Comparison of ENCODE assay signal across 28 cellular contexts in genomic region chr18:77872166-77872565, GRCh38.
"Had no signal": no experiment of that assay in that cellular context is flagged by ENCODE, and none has a peak within 500 bp of the region (broad histone marks: within the 10 kb centered on the region; RNA-seq: fewer than 3 reads in every experiment).

No MANE protein-coding gene starts in this region.

- H3K4me3 Mint-ChIP-seq: stimulated activated effector memory CD8-positive, alpha-beta T cell treated with anti-CD3 and anti-CD28 coated beads, Interleukin-12 subunit alpha, Interleukin-12 subunit beta, amount 100 ng/mL, for 72 hours; stimulated activated memory B cell treated with anti-CD40 and anti-IgM and Interleukin-4, amounts not matched to agents 10 μg/mL and 1 μg/mL and 100 μg/mL, for 72 hours; stimulated activated naive B cell treated with anti-CD40 and anti-IgM and Interleukin-4, amounts not matched to agents 10 μg/mL and 1 μg/mL and 100 μg/mL, for 72 hours; stimulated activated naive CD8-positive, alpha-beta T cell treated with anti-CD3 and anti-CD28 coated beads, Interleukin-15, amount 100 ng/mL, for 72 hours; stimulated activated naive CD8-positive, alpha-beta T cell treated with anti-CD3 and anti-CD28 coated beads, Interleukin-15, Interleukin-2, amounts not matched to agents 100 ng/mL and 50 ng/mL, for 24 hours; type B pancreatic cell had no signal

- H3K4me1 Mint-ChIP-seq: stimulated activated effector memory CD8-positive, alpha-beta T cell treated with anti-CD3 and anti-CD28 coated beads, Interleukin-12 subunit alpha, Interleukin-12 subunit beta, amount 100 ng/mL, for 72 hours; stimulated activated memory B cell treated with anti-CD40 and anti-IgM and Interleukin-4, amounts not matched to agents 10 μg/mL and 1 μg/mL and 100 μg/mL, for 72 hours; stimulated activated naive B cell treated with anti-CD40 and anti-IgM and Interleukin-4, amounts not matched to agents 10 μg/mL and 1 μg/mL and 100 μg/mL, for 72 hours; stimulated activated naive CD8-positive, alpha-beta T cell treated with anti-CD3 and anti-CD28 coated beads, Interleukin-15, amount 100 ng/mL, for 72 hours had no signal

- H3K36me3 ChIP-seq: stomach, suprapubic skin, thoracic aorta, thyroid gland, tibial artery, tibial nerve, transverse colon, upper lobe of left lung, upper lobe of right lung, uterus, vagina had no signal

- H3K9me3 Mint-ChIP-seq: stimulated activated memory B cell treated with anti-CD40 and anti-IgM and Interleukin-4, amounts not matched to agents 10 μg/mL and 1 μg/mL and 100 μg/mL, for 72 hours; stimulated activated naive CD8-positive, alpha-beta T cell treated with anti-CD3 and anti-CD28 coated beads, Interleukin-15, amount 100 ng/mL, for 72 hours; stimulated activated naive CD8-positive, alpha-beta T cell treated with anti-CD3 and anti-CD28 coated beads, Interleukin-15, Interleukin-2, amounts not matched to agents 100 ng/mL and 50 ng/mL, for 24 hours; type B pancreatic cell had no signal

- H3K27ac ChIP-seq: stomach, suprapubic skin, testis, thoracic aorta, thyroid gland, tibial artery, tibial nerve, transverse colon, upper lobe of left lung, upper lobe of right lung, uterus, vagina had no signal

- H3K4me3 ChIP-seq: stomach, suprapubic skin, testis, thoracic aorta, thyroid gland, tibial artery, tibial nerve, transverse colon, upper lobe of left lung, upper lobe of right lung, uterus, vagina had no signal

- H3K27ac Mint-ChIP-seq: stimulated activated effector memory CD8-positive, alpha-beta T cell treated with anti-CD3 and anti-CD28 coated beads, Interleukin-12 subunit alpha, Interleukin-12 subunit beta, amount 100 ng/mL, for 72 hours; stimulated activated memory B cell treated with anti-CD40 and anti-IgM and Interleukin-4, amounts not matched to agents 10 μg/mL and 1 μg/mL and 100 μg/mL, for 72 hours; stimulated activated naive B cell treated with anti-CD40 and anti-IgM and Interleukin-4, amounts not matched to agents 10 μg/mL and 1 μg/mL and 100 μg/mL, for 72 hours; stimulated activated naive CD8-positive, alpha-beta T cell treated with anti-CD3 and anti-CD28 coated beads, Interleukin-15, amount 100 ng/mL, for 72 hours; stimulated activated naive CD8-positive, alpha-beta T cell treated with anti-CD3 and anti-CD28 coated beads, Interleukin-15, Interleukin-2, amounts not matched to agents 100 ng/mL and 50 ng/mL, for 24 hours; type B pancreatic cell had no signal

- H3K36me3 Mint-ChIP-seq: stimulated activated effector memory CD8-positive, alpha-beta T cell treated with anti-CD3 and anti-CD28 coated beads, Interleukin-12 subunit alpha, Interleukin-12 subunit beta, amount 100 ng/mL, for 72 hours; stimulated activated memory B cell treated with anti-CD40 and anti-IgM and Interleukin-4, amounts not matched to agents 10 μg/mL and 1 μg/mL and 100 μg/mL, for 72 hours; stimulated activated naive B cell treated with anti-CD40 and anti-IgM and Interleukin-4, amounts not matched to agents 10 μg/mL and 1 μg/mL and 100 μg/mL, for 72 hours; type B pancreatic cell had no signal

- H3K27me3 ChIP-seq: stomach, suprapubic skin, testis, thyroid gland, tibial artery, tibial nerve, transverse colon, upper lobe of left lung, upper lobe of right lung, uterus, vagina had no signal

- H3K4me1 ChIP-seq: stomach, suprapubic skin, testis, tibial artery, tibial nerve, transverse colon, upper lobe of right lung, uterus, vagina had no signal

- DNase-seq: stimulated activated CD4-positive, alpha-beta T cell treated with anti-CD3 and anti-CD28 coated beads, Interleukin-2, amount 100 ng/mL, for 48 hours; stimulated activated CD4-positive, alpha-beta T cell treated with anti-CD3 and anti-CD28 coated beads, Interleukin-4, amount 100 ng/mL, for 1 hour; stimulated activated CD4-positive, alpha-beta T cell treated with anti-CD3 and anti-CD28 coated beads, Interleukin-4, amount 100 ng/mL, for 24 hours; stimulated activated CD4-positive, alpha-beta T cell treated with anti-CD3 and anti-CD28 coated beads, Interleukin-4, amount 100 ng/mL, for 4 hours; stimulated activated CD8-positive, alpha-beta memory T cell treated with anti-CD3 and anti-CD28 coated beads, Interleukin-4, amount 100 ng/mL, for 48 hours; stimulated activated naive B cell treated with anti-CD40 and anti-IgM and Interleukin-4, amounts not matched to agents 10 μg/mL and 1 μg/mL and 100 μg/mL, for 72 hours; stimulated activated naive CD4-positive, alpha-beta T cell; stimulated activated naive CD4-positive, alpha-beta T cell treated with Interleukin-2 at 50 U/mL for 16 hours; stimulated activated naive CD8-positive, alpha-beta T cell treated with anti-CD3 and anti-CD28 coated beads, Interleukin-15, amount 100 ng/mL, for 72 hours; stimulated activated naive CD8-positive, alpha-beta T cell treated with anti-CD3 and anti-CD28 coated beads, Interleukin-15, Interleukin-2, amounts not matched to agents 100 U/mL and 50 U/mL, for 24 hours; stomach; substantia nigra; testis; thyroid gland; tibial artery; transverse colon; trophoblast cell; upper lobe of left lung; upper lobe of right lung; uterus had no signal

- H3K9me3 ChIP-seq: suprapubic skin, testis, thoracic aorta, thyroid gland, tibial artery, tibial nerve, transverse colon, upper lobe of left lung, upper lobe of right lung, uterus, vagina had no signal
